1 cellular context compared by ENCODE assay signal in genomic region chr1:21758614-21759013, GRCh38.
A peak's percentile ranks its signal among the peaks of the same experiment; 100 is the strongest.
TF ChIP-seq lines count a peak whose summit lies in the region.

No MANE protein-coding gene starts in this region.

TF ChIP-seq in GM12878, 131 proteins besides CTCF, POLR2A, EP300 and RAD21:
- no peak for TF ChIP-seq BCLAF1 (IDR thresholded peaks at IDR 0.05)
- TF ChIP-seq E2F4 (IDR thresholded peaks at IDR 0.05; ENCODE audit: low read depth, low read length): no peak
- no peak for TF ChIP-seq POU2F2 (IDR thresholded peaks at IDR 0.05; ENCODE audit: borderline replicate concordance, low read depth, low read length)
- peak; percentile 93 for TF ChIP-seq ZNF24 (IDR thresholded peaks at IDR 0.05)
